In the genomic region with DNA sequence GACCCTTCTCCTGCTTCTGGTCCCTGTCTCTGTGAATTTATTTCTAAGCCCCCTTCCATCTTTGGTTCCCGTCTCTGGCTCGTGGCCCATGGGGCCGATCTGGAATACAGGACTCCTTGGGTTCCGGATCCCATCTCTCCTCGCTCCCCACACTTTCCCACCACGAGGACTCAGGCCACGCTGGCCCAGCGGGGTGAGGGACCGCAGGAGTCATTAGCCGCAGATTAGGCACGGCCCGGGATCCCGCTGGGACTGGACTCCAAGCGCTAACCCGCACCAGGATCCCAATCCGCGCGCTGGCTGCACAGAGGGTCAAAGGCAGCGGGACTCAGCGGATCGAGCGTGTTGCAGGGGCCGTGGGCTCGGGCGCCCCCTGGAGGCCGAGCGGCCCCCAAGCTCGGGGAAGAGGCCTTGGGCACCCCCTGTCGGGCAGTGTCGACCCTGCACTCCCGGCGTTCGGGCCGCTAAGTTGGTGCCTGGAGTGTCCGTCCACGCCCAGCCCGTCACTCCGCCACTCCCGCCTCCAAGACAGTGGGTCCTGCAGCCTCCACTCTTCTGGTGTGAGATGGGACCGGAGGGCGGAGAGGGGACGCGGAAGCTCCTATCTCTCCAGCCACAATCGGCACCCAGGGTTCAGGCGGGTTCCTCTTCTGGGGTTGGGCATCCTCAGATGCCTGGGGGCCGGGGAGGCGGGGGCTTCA, we compare ENCODE assay signal across 9 cellular contexts. TPM values are rescaled to one million over a fixed set of nuclear protein-coding genes. Genes with fewer than 3 reads are reported as not detected.
DNase-seq lines count a peak whose midpoint lies in the region; ATAC-seq, FAIRE-seq and TF ChIP-seq lines count a peak whose summit lies in the region.
"Had no signal": no experiment of that assay in that cellular context is flagged by ENCODE, and none has a peak within 500 bp of the region (broad histone marks: within the 10 kb centered on the region; RNA-seq: fewer than 3 reads in every experiment).

No MANE protein-coding gene starts in this region.

- peak overlapping the region; percentile 89 to 91 for H3K4me2 ChIP-seq in H1 (ENCODE audit: insufficient read depth in 1 of 2, low read depth in 2 of 2, low read length in 2 of 2)

- peaks cover 6% of the 10 kb centered on the region for H3K36me3 Mint-ChIP-seq in CD4-positive, CD25-positive, alpha-beta regulatory T cell

- H2BK15ac ChIP-seq in H1 (ENCODE audit: low read length) = peak overlapping the region; percentile 88; the same call in 1 of the 2 replicates

- peaks cover 11 to 84% (median 60%) of the 10 kb centered on the region in 4 donors for H3K4me1 Mint-ChIP-seq in CD4-positive, CD25-positive, alpha-beta regulatory T cell

- H3K9ac ChIP-seq in H1 (replicated peaks in 1 of 4; ENCODE audit: extremely low read depth in 1 of 4, low read depth in 3 of 4, low read length in 3 of 4) = peak overlapping the region in 1 of 4 experiments; percentile 45; a peak in 3 of 7 replicates

- peaks cover 15 to 20% of the 10 kb centered on the region in 2 experiments for H4K20me1 ChIP-seq in H1 (replicated peaks in 1 of 2; ENCODE audit: control insufficient read depth in 1 of 2, insufficient read depth in 2 of 2, low read length in 2 of 2)

- peak in 1 of 2 experiments; percentile 24; a peak in 1 of 3 replicates for TF ChIP-seq POLR2A in H1 (IDR thresholded peaks at IDR 0.05; ENCODE audit: control extremely low read depth in 1 of 2, low read depth in 2 of 2, low read length in 2 of 2)

- H4K91ac ChIP-seq in H1 (replicated peaks; ENCODE audit: insufficient read length, low read length) = no peak overlapping the region

- no peak overlapping the region for H2BK120ac ChIP-seq in H1 (replicated peaks; ENCODE audit: low read depth, low read length)

- H3K23ac ChIP-seq in H1 (ENCODE audit: insufficient read length) = no peak overlapping the region

- peaks cover 0 to 4% (median 0%) of the 10 kb centered on the region in 7 donors for H3K9me3 Mint-ChIP-seq in CD4-positive, CD25-positive, alpha-beta regulatory T cell

- peak; percentile 60 to 68 for ATAC-seq in CD4-positive, CD25-positive, alpha-beta regulatory T cell (ENCODE audit: low read depth in 2 of 2)
- peak; percentile 56 for ATAC-seq in GM19324 (IDR thresholded peaks at IDR 0.05; ENCODE audit: low FRiP score, unreplicated experiment)
- peak; percentile 50 for ATAC-seq in HG03520 (IDR thresholded peaks at IDR 0.05; ENCODE audit: unreplicated experiment)

- peak overlapping the region; percentile 89 to 99 (median 97) for H3K4me3 Mint-ChIP-seq in CD4-positive, CD25-positive, alpha-beta regulatory T cell

- peak overlapping the region; percentile 76 for H3K4me3 ChIP-seq in CD4-positive, CD25-positive, alpha-beta regulatory T cell (ENCODE audit: low read depth, low read length)
- peak overlapping the region; percentile 42 to 67 (median 54) for H3K4me3 ChIP-seq in H1 (ENCODE audit: extremely low read depth in 1 of 4, insufficient read depth in 2 of 4, low read depth in 3 of 4, low read length in 4 of 4)
- H3K4me3 ChIP-seq in mesodermal cell (ENCODE audit: extremely low read depth, insufficient read depth, low read length, poor library complexity, severe bottlenecking) = peak overlapping the region; percentile 57

- H3K27ac ChIP-seq in CD4-positive, CD25-positive, alpha-beta regulatory T cell (ENCODE audit: insufficient read depth, low read length, poor library complexity, severe bottlenecking) = peak overlapping the region; percentile 55
- no peak overlapping the region for H3K27ac ChIP-seq in H1 (ENCODE audit: low read depth, low read length)
- peak overlapping the region; percentile 36 for H3K27ac ChIP-seq in mesodermal cell (ENCODE audit: low read depth, low read length, severe bottlenecking)

- no peak overlapping the region; the same call in 1 of the 2 replicates for H2AK5ac ChIP-seq in H1 (ENCODE audit: low read depth, low read length)

- peak; percentile 85 to 91 for TF ChIP-seq RAD21 in H1 (IDR thresholded peaks at IDR 0.05 in 1 of 2, conservative IDR thresholded peaks at IDR 0.05 in 1 of 2; ENCODE audit: low read depth in 2 of 2, low read length in 2 of 2)

- H3K23me2 ChIP-seq in H1 (ENCODE audit: low read depth, low read length) = peaks cover 26% of the 10 kb centered on the region

- no peak overlapping the region for H4K5ac ChIP-seq in H1 (ENCODE audit: insufficient read length, low read depth, low read length)

- H3K14ac ChIP-seq in H1 (ENCODE audit: insufficient read length) = no peak overlapping the region

- H2AFZ ChIP-seq in H1 (ENCODE audit: low read length) = no peak overlapping the region; the same call in 1 of the 2 replicates

- peak overlapping the region; percentile 91 to 97 (median 93) for H3K27ac Mint-ChIP-seq in CD4-positive, CD25-positive, alpha-beta regulatory T cell

- peaks cover 64% of the 10 kb centered on the region for H3K27me3 Mint-ChIP-seq in CD4-positive, CD25-positive, alpha-beta regulatory T cell

- peak overlapping the region; percentile 99 for H2BK12ac ChIP-seq in H1 (ENCODE audit: low read depth, low read length)

- H3K79me1 ChIP-seq in H1 (ENCODE audit: low read depth, low read length) = no peaks in the 10 kb centered on the region

- CTCF ChIA-PET in H1 (lab: Charles Lee; ENCODE audit: partially characterized antibody) = interaction anchor here (0.8 to 27.9 kb wide), 11 partner anchors 8 to 217 kb away, joined by 3 to 726 read pairs (median 5); partner anchors contain the start of genes GLI1, INHBE, NXPH4 and SHMT2

- H3K56ac ChIP-seq in H1 (replicated peaks; ENCODE audit: insufficient read length, low read depth, low read length) = no peak overlapping the region

- no peak overlapping the region for H3K4ac ChIP-seq in H1 (replicated peaks; ENCODE audit: insufficient read length, low read depth, low read length)

- WGBS in H1 (ENCODE audit: extremely low coverage in 1 of 2, insufficient coverage in 1 of 2, insufficient read length in 1 of 2, insufficient replicate concordance in 2 of 2, low coverage in 1 of 2, low lambda C conversion rate in 2 of 2, missing lambda C conversion rate in 1 of 2), 2 experiments = 2% methylated on average over 47 of the region's 47 CpGs; no CpG with 5 or more reads in 1 of the 2 experiments
- WGBS in mesodermal cell (ENCODE audit: insufficient coverage in 2 of 2), 2 experiments = 3 to 4% methylated on average over 36 to 46 of the region's 47 CpGs

- peak in 2 of 3 experiments; percentile 100; a peak in 3 of 4 replicates for TF ChIP-seq CTCF in H1 (IDR thresholded peaks at IDR 0.05; ENCODE audit: control extremely low read depth in 1 of 3, insufficient read depth in 1 of 3, low read depth in 1 of 3, low read length in 3 of 3)

- H3K9me3 ChIP-seq in CD4-positive, CD25-positive, alpha-beta regulatory T cell (ENCODE audit: control insufficient read depth in 2 of 2, low read length in 2 of 2) = no peaks in the 10 kb centered on the region
- H3K9me3 ChIP-seq in H1 (ENCODE audit: insufficient read depth in 2 of 2, low read depth in 1 of 2, low read length in 1 of 2) (no peaks in the 10 kb centered on the region), mesodermal cell (ENCODE audit: control insufficient read depth, low read length) (no peaks in the 10 kb centered on the region)

- H2BK20ac ChIP-seq in H1 (ENCODE audit: low read length) = no peak overlapping the region

- no peaks in the 10 kb centered on the region for H3K79me2 ChIP-seq in H1 (ENCODE audit: control insufficient read depth in 1 of 2, insufficient read depth in 2 of 2, low read length in 2 of 2)

- POLR2A ChIA-PET in H1 (lab: Charles Lee; ENCODE audit: partially characterized antibody) = interaction anchor here (0.8 to 23.7 kb wide), 11 partner anchors 9 to 220 kb away, joined by 3 to 852 read pairs (median 14); partner anchors contain the start of genes INHBE, LRP1, NXPH4 and SHMT2

- H3K27me3 ChIP-seq in CD4-positive, CD25-positive, alpha-beta regulatory T cell (ENCODE audit: control insufficient read depth, insufficient read depth, low read length) = peaks cover 3% of the 10 kb centered on the region
- peaks cover 59 to 80% (median 74%) of the 10 kb centered on the region in 4 experiments for H3K27me3 ChIP-seq in H1 (replicated peaks in 1 of 4; ENCODE audit: control insufficient read depth in 3 of 4, extremely low read depth in 1 of 4, insufficient read depth in 3 of 4, low read length in 3 of 4)

- DNase-seq in CD4-positive, CD25-positive, alpha-beta regulatory T cell = peak; percentile 80 to 88 (median 84)
- DNase-seq in NCI-H82 treated with DMSO at 0.1 percent for 48 hours (lab: John Stamatoyannopoulos, UW; ENCODE audit: unreplicated experiment) = peak; percentile 78
- DNase-seq in activated CD8-positive, alpha-beta memory T cell treated with anti-CD3 and anti-CD28 coated beads for 24 hours = peak; percentile 98
- peak in 1 of 2 experiments; percentile 98 for DNase-seq in H1 (ENCODE audit: low read depth in 1 of 2, low spot score in 2 of 2)
- DNase-seq in stimulated activated CD8-positive, alpha-beta memory T cell treated with anti-CD3 and anti-CD28 coated beads, Interleukin-15, amount 100 ng/mL, for 24 hours (ENCODE audit: low read depth) = peak; percentile 75

- peaks cover 5% of the 10 kb centered on the region for H3K36me3 ChIP-seq in CD4-positive, CD25-positive, alpha-beta regulatory T cell (ENCODE audit: control insufficient read depth, insufficient read depth, low read length)
- peaks cover 3 to 7% (median 5%) of the 10 kb centered on the region in 4 experiments; a peak in 6 of 8 replicates for H3K36me3 ChIP-seq in H1 (ENCODE audit: control insufficient read depth in 2 of 4, insufficient read depth in 4 of 4, low read length in 3 of 4)
- H3K36me3 ChIP-seq in mesodermal cell (ENCODE audit: control insufficient read depth, insufficient read depth, low read length) = peaks cover 11% of the 10 kb centered on the region

- peak overlapping the region; percentile 84 for H3K18ac ChIP-seq in H1 (ENCODE audit: extremely low read depth, low read length)

- peaks cover 99% of the 10 kb centered on the region for H3K4me1 ChIP-seq in CD4-positive, CD25-positive, alpha-beta regulatory T cell (ENCODE audit: control insufficient read depth, insufficient read depth, low read length, poor library complexity, severe bottlenecking)
- H3K4me1 ChIP-seq in H1 (replicated peaks in 1 of 4; ENCODE audit: control insufficient read depth in 3 of 4, insufficient read depth in 4 of 4, low read length in 3 of 4) (peaks cover 6 to 68% (median 45%) of the 10 kb centered on the region in 4 experiments), mesodermal cell (ENCODE audit: control insufficient read depth, insufficient read depth, low read length, poor library complexity, severe bottlenecking) (peaks cover 11% of the 10 kb centered on the region)

- FAIRE-seq in H1 (lab: Jason Lieb, UNC) = no peak
- FAIRE-seq: endometrium had no signal

- TF ChIP-seq EP300 in H1 (IDR thresholded peaks at IDR 0.05; ENCODE audit: borderline replicate concordance in 1 of 2, low read depth in 2 of 2, low read length in 2 of 2) = peak in 1 of 2 experiments; percentile 59; a peak in 1 of 3 replicates

- 0 out of 2 replicates have a peak overlapping the region, but pooled peaks have one; percentile 74 for H4K8ac ChIP-seq in H1 (ENCODE audit: extremely low read depth, insufficient read depth, low read length)

- H2BK5ac ChIP-seq in H1 (ENCODE audit: low read depth, low read length) = no peak overlapping the region

RNA-seq across cellular contexts. Expression of gene SHMT2, which starts 9.5 kb away (rescaled TPM):
- 108 TPM for total RNA-seq in CD4-positive, CD25-positive, alpha-beta regulatory T cell
- polyA plus RNA-seq in CD4-positive, CD25-positive, alpha-beta regulatory T cell = 100 to 1,000 TPM; 214 to 300 (median 228) TPM
- total RNA-seq in H1 (2021; fragmentation: NEBNext Ultra II Directional; extraction: Animal tissue kit (Norgen Biotek cat#: 25700)) = 274 and 283 TPM in 2 replicates
- polyA plus RNA-seq in H1 (2011; rRNA removed) = 520 and 847 TPM in 2 replicates
- polyA plus RNA-seq in H1 (2011; cell fraction: cytosol; rRNA removed) = 535 TPM
- 681 TPM for polyA plus RNA-seq in H1 (2011; cell fraction: nucleus; rRNA removed)
- polyA plus RNA-seq in H1 (2012, experiment 1 of 2) = 231 to 352 TPM (median 336 TPM) in 4 replicates
- 385 TPM for polyA plus RNA-seq in H1 (2012, experiment 2 of 2)
- polyA plus RNA-seq in H1 (2013, experiment 1 of 2) = 209 TPM
- polyA plus RNA-seq in H1 (2013, experiment 2 of 2) = 189 TPM
- polyA minus RNA-seq in H1 (2011; rRNA and poly(A)+ RNA removed) = 316 and 343 TPM in 2 replicates
- polyA minus RNA-seq in H1 (2011; cell fraction: cytosol; rRNA and poly(A)+ RNA removed) = 236 TPM
- polyA minus RNA-seq in H1 (2011; cell fraction: nucleus; rRNA and poly(A)+ RNA removed) = 206 TPM
- polyA plus RNA-seq in mesodermal cell (2013, experiment 1 of 2) = 166 TPM
- polyA plus RNA-seq in mesodermal cell (2013, experiment 2 of 2) = 157 TPM

RNA-seq across cellular contexts. Expression of gene STAC3, which starts 12.0 kb away (rescaled TPM):
- 2.6 TPM for total RNA-seq in CD4-positive, CD25-positive, alpha-beta regulatory T cell
- under 1 TPM in 3 of 4 donors, not detected in 1; 0.10 to 0.52 (median 0.18) TPM for polyA plus RNA-seq in CD4-positive, CD25-positive, alpha-beta regulatory T cell
- total RNA-seq in H1 (2021; fragmentation: NEBNext Ultra II Directional; extraction: Animal tissue kit (Norgen Biotek cat#: 25700)) = 1.3 and 1.9 TPM in 2 replicates
- 0.70 and 0.77 TPM in 2 replicates for polyA plus RNA-seq in H1 (2011; rRNA removed)
- polyA plus RNA-seq in H1 (2011; cell fraction: cytosol; rRNA removed) = 1.9 TPM
- polyA plus RNA-seq in H1 (2011; cell fraction: nucleus; rRNA removed) = 3.4 TPM
- polyA plus RNA-seq in H1 (2012, experiment 1 of 2) = 1.6 to 2.9 TPM (median 2.3 TPM) in 4 replicates
- polyA plus RNA-seq in H1 (2012, experiment 2 of 2) = 0.72 TPM
- 0.79 TPM for polyA plus RNA-seq in H1 (2013, experiment 1 of 2)
- polyA plus RNA-seq in H1 (2013, experiment 2 of 2) = 0.81 TPM
- 0.71 and 0.98 TPM in 2 replicates for polyA minus RNA-seq in H1 (2011; rRNA and poly(A)+ RNA removed)
- polyA minus RNA-seq in H1 (2011; cell fraction: cytosol; rRNA and poly(A)+ RNA removed) = 2.1 TPM
- 2.4 TPM for polyA minus RNA-seq in H1 (2011; cell fraction: nucleus; rRNA and poly(A)+ RNA removed)
- polyA plus RNA-seq in mesodermal cell (2013, experiment 1 of 2) = 3.3 TPM
- 1.4 TPM for polyA plus RNA-seq in mesodermal cell (2013, experiment 2 of 2)

RNA-seq across cellular contexts. Expression of gene NXPH4, which starts 22.4 kb away (rescaled TPM):
- 0.49 TPM for total RNA-seq in CD4-positive, CD25-positive, alpha-beta regulatory T cell
- under 1 TPM in 3 of 4 donors, not detected in 1; 0.09 to 0.46 (median 0.11) TPM for polyA plus RNA-seq in CD4-positive, CD25-positive, alpha-beta regulatory T cell
- total RNA-seq in H1 (2021; fragmentation: NEBNext Ultra II Directional; extraction: Animal tissue kit (Norgen Biotek cat#: 25700)) = 1.7 and 1.8 TPM in 2 replicates
- polyA plus RNA-seq in H1 (2011; rRNA removed) = 0.92 and 1.4 TPM in 2 replicates
- 0.48 TPM for polyA plus RNA-seq in H1 (2011; cell fraction: cytosol; rRNA removed)
- polyA plus RNA-seq in H1 (2011; cell fraction: nucleus; rRNA removed) = 1.7 TPM
- polyA plus RNA-seq in H1 (2012, experiment 1 of 2) = 1.7 to 3.4 TPM (median 2.3 TPM) in 4 replicates
- polyA plus RNA-seq in H1 (2012, experiment 2 of 2) = 1.5 TPM
- 3.2 TPM for polyA plus RNA-seq in H1 (2013, experiment 1 of 2)
- 3.0 TPM for polyA plus RNA-seq in H1 (2013, experiment 2 of 2)
- polyA minus RNA-seq in H1 (2011; rRNA and poly(A)+ RNA removed) = 0.59 and 0.63 TPM in 2 replicates
- polyA minus RNA-seq in H1 (2011; cell fraction: cytosol; rRNA and poly(A)+ RNA removed) = 1.3 TPM
- 1.00 TPM for polyA minus RNA-seq in H1 (2011; cell fraction: nucleus; rRNA and poly(A)+ RNA removed)
- polyA plus RNA-seq in mesodermal cell (2013, experiment 1 of 2) = 1.3 TPM
- polyA plus RNA-seq in mesodermal cell (2013, experiment 2 of 2) = 0.91 TPM
